In genomic region chr5:131634666-131634995, GRCh38 we compare ENCODE assay signal across 1 cellular context.
TF ChIP-seq lines count a peak whose summit lies in the region.

No MANE protein-coding gene starts in this region.

TF ChIP-seq in K562, 482 proteins besides CTCF, POLR2A, EP300 and RAD21 (continued from another document and continues in another):
- TF ChIP-seq MGA (IDR thresholded peaks at IDR 0.05) (no peak), MAFG (tag; conservative IDR thresholded peaks at IDR 0.05) (no peak), NFRKB (IDR thresholded peaks at IDR 0.05; ENCODE audit: low read depth) (no peak), ID3 (CRISPR knock-in tag; IDR thresholded peaks at IDR 0.05) (no peak), ID3 (tag; IDR thresholded peaks at IDR 0.05) (peak; percentile 87; the same call in 1 of the 2 replicates), RBM14 (IDR thresholded peaks at IDR 0.05; ENCODE audit: borderline replicate concordance, insufficient read depth, low read depth, low read length) (no peak), IRF9 (tag; IDR thresholded peaks at IDR 0.05) (no peak), ZKSCAN3 (CRISPR knock-in tag; IDR thresholded peaks at IDR 0.05) (no peak), MAFK (IDR thresholded peaks at IDR 0.05; ENCODE audit: low read length) (no peak), SMARCA4 (IDR thresholded peaks at IDR 0.05) (no peak), ZNF212 (CRISPR knock-in tag; IDR thresholded peaks at IDR 0.05) (no peak), PREB (CRISPR knock-in tag; IDR thresholded peaks at IDR 0.05) (0 out of 2 replicates have a peak, but pooled peaks have one; percentile 30), GTF2A2 (tag; IDR thresholded peaks at IDR 0.05) (no peak), PHF20 (IDR thresholded peaks at IDR 0.05; ENCODE audit: partially characterized antibody) (peak; percentile 14), TOE1 (IDR thresholded peaks at IDR 0.05; ENCODE audit: borderline replicate concordance) (no peak), TOE1 (CRISPR knock-in tag; IDR thresholded peaks at IDR 0.05; ENCODE audit: borderline replicate concordance, low read depth) (no peak), TSHZ1 (CRISPR knock-in tag; IDR thresholded peaks at IDR 0.05) (no peak), ATF1 (CRISPR knock-in tag; IDR thresholded peaks at IDR 0.05) (no peak), ATF1 (tag; IDR thresholded peaks at IDR 0.05) (no peak), KDM1A (IDR thresholded peaks at IDR 0.05) (peak; percentile 16 to 49; a peak in 2 of 4 replicates), ZBTB9 (CRISPR knock-in tag; IDR thresholded peaks at IDR 0.05) (no peak), HMG20A (CRISPR knock-in tag; conservative IDR thresholded peaks at IDR 0.05) (no peak), HDAC1 (IDR thresholded peaks at IDR 0.05) (no peak), ZNF695 (CRISPR knock-in tag; IDR thresholded peaks at IDR 0.05) (0 out of 2 replicates have a peak, but pooled peaks have one; percentile 40), RREB1 (CRISPR knock-in tag; IDR thresholded peaks at IDR 0.05) (0 out of 2 replicates have a peak, but pooled peaks have one; percentile 79), KAT7 (CRISPR knock-in tag; IDR thresholded peaks at IDR 0.05; ENCODE audit: borderline replicate concordance) (0 out of 2 replicates have a peak, but pooled peaks have one; percentile 12), SIN3A (IDR thresholded peaks at IDR 0.05; ENCODE audit: borderline replicate concordance in 2 of 2, control insufficient read depth in 1 of 2, low read depth in 2 of 2, low read length in 2 of 2) (peak in 1 of 2 experiments; percentile 47; a peak in 1 of 4 replicates), ZNF324 (CRISPR knock-in tag; IDR thresholded peaks at IDR 0.05) (peak; percentile 37; the same call in 1 of the 2 replicates), CGGBP1 (CRISPR knock-in tag; IDR thresholded peaks at IDR 0.05) (no peak), ZNF12 (CRISPR knock-in tag; IDR thresholded peaks at IDR 0.05) (0 out of 2 replicates have a peak, but pooled peaks have one; percentile 68)
